ENCODE assay signal across 1 cellular context in genomic region chr11:62925745-62926668, GRCh38.
A peak's percentile ranks its signal among the peaks of the same experiment; 100 is the strongest.
TF ChIP-seq lines count a peak whose summit lies in the region.

No MANE protein-coding gene starts in this region.

TF ChIP-seq in WTC11, 78 proteins besides CTCF, POLR2A, EP300 and RAD21 (continued from another document):
- 0 out of 2 replicates have a peak, but pooled peaks have one; percentile 60 for TF ChIP-seq ZBTB43 (CRISPR knock-in tag; IDR thresholded peaks at IDR 0.05)
